Comparison of ENCODE assay signal across 8 cellular contexts in the genomic region with DNA sequence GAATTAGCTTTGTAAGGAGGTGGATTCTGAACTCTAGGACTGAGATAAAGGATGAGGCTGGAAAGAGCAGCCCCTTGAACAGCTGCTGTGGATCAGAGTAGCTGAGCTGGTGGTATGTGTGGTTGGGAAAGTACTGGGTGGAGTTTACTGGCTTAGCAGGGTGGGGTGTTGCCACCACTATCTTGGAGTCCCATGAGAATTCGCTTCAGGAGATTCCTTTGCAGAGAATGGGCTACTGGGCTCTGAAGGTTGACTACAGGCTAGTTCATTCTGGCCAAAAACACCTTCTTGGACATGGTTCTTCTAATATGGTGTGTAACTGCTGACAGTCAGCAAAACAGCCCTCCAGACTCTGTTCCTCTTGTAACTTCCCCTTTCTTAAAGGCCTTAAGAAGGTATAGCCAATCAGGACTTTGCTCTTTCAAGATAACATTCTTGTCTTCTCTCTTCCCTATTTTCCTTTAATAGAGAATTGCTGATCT.
A peak's percentile ranks its signal among the peaks of the same experiment; 100 is the strongest.
DNase-seq lines count a peak whose midpoint lies in the region; ATAC-seq lines count a peak whose summit lies in the region.

No MANE protein-coding gene starts in this region.

- peak overlapping the region in 11 of 21 experiments; percentile 1 to 60 (median 38) for H3K27ac ChIP-seq in skin epidermis

- H3K27ac Mint-ChIP-seq in stimulated activated naive CD8-positive, alpha-beta T cell treated with anti-CD3 and anti-CD28 coated beads, Interleukin-15, amount 100 ng/mL, for 72 hours = no peak overlapping the region

- DNase-seq in stimulated activated naive CD8-positive, alpha-beta T cell treated with anti-CD3 and anti-CD28 coated beads, Interleukin-15, Interleukin-2, amounts not matched to agents 100 U/mL and 50 U/mL, for 24 hours = no peak
- DNase-seq in stimulated activated naive CD8-positive, alpha-beta T cell treated with anti-CD3 and anti-CD28 coated beads, Interleukin-15, amount 100 ng/mL, for 72 hours = no peak
- DNase-seq in adipocyte (ENCODE audit: low read depth) (peak; percentile 52), cerebellar cortex (ENCODE audit: low spot score) (no peak)
- DNase-seq in stimulated activated CD8-positive, alpha-beta memory T cell treated with anti-CD3 and anti-CD28 coated beads, Interleukin-4, amount 100 ng/mL, for 48 hours = no peak
- DNase-seq in stimulated activated CD4-positive, alpha-beta T cell treated with anti-CD3 and anti-CD28 coated beads, Interleukin-2, amount 100 ng/mL, for 48 hours = no peak

- peak; percentile 47 for ATAC-seq in stimulated activated naive CD8-positive, alpha-beta T cell treated with anti-CD3 and anti-CD28 coated beads, Interleukin-15, Interleukin-2, amounts not matched to agents 100 U/mL and 50 U/mL, for 24 hours
- no peak for ATAC-seq in stimulated activated naive CD8-positive, alpha-beta T cell treated with anti-CD3 and anti-CD28 coated beads, Interleukin-15, amount 100 ng/mL, for 72 hours
- peak; percentile 56 for ATAC-seq in HG03378 (IDR thresholded peaks at IDR 0.05; ENCODE audit: unreplicated experiment)

- H3K27me3 ChIP-seq in adipocyte (replicated peaks; ENCODE audit: control insufficient read depth, insufficient read depth, low read length) = no peaks in the 10 kb centered on the region

- peaks cover 17% of the 10 kb centered on the region for H3K4me1 ChIP-seq in adipocyte (ENCODE audit: control insufficient read depth, insufficient read depth, low read length)

- H3K9me3 ChIP-seq in adipocyte (ENCODE audit: control insufficient read depth, low read length) = no peaks in the 10 kb centered on the region

- peaks cover 87% of the 10 kb centered on the region for H3K4me1 Mint-ChIP-seq in stimulated activated naive CD8-positive, alpha-beta T cell treated with anti-CD3 and anti-CD28 coated beads, Interleukin-15, amount 100 ng/mL, for 72 hours

- no peak overlapping the region for H3K4me3 ChIP-seq in adipocyte (ENCODE audit: low read length)
- H3K4me3 ChIP-seq in skin epidermis = no peak overlapping the region

- no peaks in the 10 kb centered on the region for H3K27me3 Mint-ChIP-seq in stimulated activated naive CD8-positive, alpha-beta T cell treated with anti-CD3 and anti-CD28 coated beads, Interleukin-15, amount 100 ng/mL, for 72 hours

- no peaks in the 10 kb centered on the region for H3K9me3 Mint-ChIP-seq in stimulated activated naive CD8-positive, alpha-beta T cell treated with anti-CD3 and anti-CD28 coated beads, Interleukin-15, amount 100 ng/mL, for 72 hours

- no peak overlapping the region for H3K9ac ChIP-seq in adipocyte (ENCODE audit: low read length)

- H3K4me3 Mint-ChIP-seq in stimulated activated naive CD8-positive, alpha-beta T cell treated with anti-CD3 and anti-CD28 coated beads, Interleukin-15, amount 100 ng/mL, for 72 hours = no peak overlapping the region

- H3K36me3 ChIP-seq in adipocyte (ENCODE audit: control insufficient read depth, insufficient read depth, low read length, severe bottlenecking) = no peaks in the 10 kb centered on the region
